9 cellular contexts compared by ENCODE assay signal in the genomic region with DNA sequence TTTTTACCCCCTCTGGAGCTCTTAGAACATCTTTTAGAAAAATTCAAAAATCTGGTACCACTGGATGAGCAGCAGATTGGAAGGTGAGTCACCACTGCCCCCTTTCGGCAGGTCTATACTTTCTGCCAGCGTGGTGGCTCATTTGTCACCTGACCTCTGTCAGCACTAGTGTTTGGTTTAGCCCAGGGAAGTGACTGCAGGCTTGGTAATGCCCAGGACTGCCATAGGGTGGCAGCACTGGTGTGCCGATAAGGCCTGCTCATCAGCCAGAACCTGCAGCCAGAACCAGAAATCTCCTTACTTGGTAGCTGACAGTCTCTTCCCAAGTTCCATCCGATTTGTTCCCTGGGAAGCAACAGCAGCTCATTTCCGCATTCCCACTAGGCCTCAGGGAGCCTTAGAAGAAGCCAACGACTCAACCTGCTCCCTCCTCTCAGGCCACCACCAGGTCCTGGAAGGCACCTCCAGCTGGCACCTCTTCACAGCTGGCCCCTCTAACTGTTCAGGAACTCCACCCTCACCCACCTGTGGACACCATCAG. TPM values are rescaled to one million over a fixed set of nuclear protein-coding genes. Genes with fewer than 3 reads are reported as not detected.
A peak's percentile ranks its signal among the peaks of the same experiment; 100 is the strongest.
DNase-seq lines count a peak whose midpoint lies in the region; ATAC-seq and TF ChIP-seq lines count a peak whose summit lies in the region.
"Had no signal": no experiment of that assay in that cellular context is flagged by ENCODE, and none has a peak within 500 bp of the region (broad histone marks: within the 10 kb centered on the region; RNA-seq: fewer than 3 reads in every experiment).

No MANE protein-coding gene starts in this region.

- no peak overlapping the region for H3K4me3 ChIP-seq in coronary artery
- H3K4me3 ChIP-seq in liver (ENCODE audit: low read depth in 1 of 3, low read length in 3 of 3): no peak overlapping the region

- H3K27me3 ChIP-seq in liver (ENCODE audit: control insufficient read depth in 4 of 4, insufficient read depth in 4 of 4, low read length in 3 of 4): no peaks in the 10 kb centered on the region

- no peaks in the 10 kb centered on the region for H3K9me3 ChIP-seq in liver (ENCODE audit: control insufficient read depth in 4 of 4, low read length in 3 of 4)

- peak; percentile 94 to 95 for TF ChIP-seq RAD21 in liver (IDR thresholded peaks at IDR 0.05)

- H3K4me1 ChIP-seq in liver (ENCODE audit: control insufficient read depth in 4 of 4, insufficient read depth in 4 of 4, low read length in 3 of 4): peaks cover 0 to 28% (median 23%) of the 10 kb centered on the region in 4 donors

- WGBS in liver: 26% methylated on average over 6 of the region's 6 CpGs

- DNase-seq in CD1c-positive myeloid dendritic cell (ENCODE audit: extremely low spot score) (peak; percentile 94), NCI-H524 treated with DMSO at 0.1 percent for 48 hours (lab: John Stamatoyannopoulos, UW) (peak; percentile 63), coronary artery (ENCODE audit: low spot score) (peak; percentile 96)
- DNase-seq in activated CD4-positive, alpha-beta T cell treated with anti-CD3 and anti-CD28 coated beads for 4 hours: peak; percentile 84 to 88
- DNase-seq in stimulated activated CD4-positive, alpha-beta T cell treated with anti-CD3 and anti-CD28 coated beads, Interleukin-4, amount 100 ng/mL, for 24 hours: peak; percentile 91

- no peak overlapping the region for H3K9ac ChIP-seq in liver (ENCODE audit: low read depth in 1 of 2, low read length in 2 of 2)

- H3K27ac ChIP-seq in coronary artery (peak overlapping the region; percentile 81 to 87), liver (ENCODE audit: low read depth in 1 of 2, low read length in 2 of 2) (peak overlapping the region in 1 of 2 donors; percentile 62)

- H3K36me3 ChIP-seq in liver (ENCODE audit: control insufficient read depth in 4 of 4, insufficient read depth in 3 of 4, low read depth in 1 of 4, low read length in 3 of 4): peaks cover 4 to 25% (median 20%) of the 10 kb centered on the region in 4 donors

- TF ChIP-seq CTCF in coronary artery (IDR thresholded peaks at IDR 0.05) (peak; percentile 88), liver (IDR thresholded peaks at IDR 0.05; ENCODE audit: low read depth, low read length, missing input control) (peak; percentile 100)

- peak; percentile 95 for ATAC-seq in GM19397 (IDR thresholded peaks at IDR 0.05; ENCODE audit: unreplicated experiment)
- peak; percentile 98 for ATAC-seq in HG03520 (IDR thresholded peaks at IDR 0.05; ENCODE audit: unreplicated experiment)

TF ChIP-seq in liver, 16 proteins besides CTCF, POLR2A, EP300 and RAD21:
- TF ChIP-seq NR2F2 (IDR thresholded peaks at IDR 0.05) (peak; percentile 60), HNF4G (IDR thresholded peaks at IDR 0.05) (no peak), JUND (IDR thresholded peaks at IDR 0.05) (peak in 1 of 2 donors; percentile 16), EGR1 (IDR thresholded peaks at IDR 0.05; ENCODE audit: low read depth in 2 of 2) (no peak), RXRA (IDR thresholded peaks at IDR 0.05) (peak; percentile 23 to 54), FOXA1 (IDR thresholded peaks at IDR 0.05) (no peak), TAF1 (conservative IDR thresholded peaks at IDR 0.05) (no peak), SP1 (IDR thresholded peaks at IDR 0.05) (no peak), GABPA (IDR thresholded peaks at IDR 0.05 in 1 of 2, conservative IDR thresholded peaks at IDR 0.05 in 1 of 2) (peak in 1 of 2 donors; percentile 14), HNF4A (conservative IDR thresholded peaks at IDR 0.05) (peak; percentile 22 to 29)
- TF ChIP-seq, protein P1, sequence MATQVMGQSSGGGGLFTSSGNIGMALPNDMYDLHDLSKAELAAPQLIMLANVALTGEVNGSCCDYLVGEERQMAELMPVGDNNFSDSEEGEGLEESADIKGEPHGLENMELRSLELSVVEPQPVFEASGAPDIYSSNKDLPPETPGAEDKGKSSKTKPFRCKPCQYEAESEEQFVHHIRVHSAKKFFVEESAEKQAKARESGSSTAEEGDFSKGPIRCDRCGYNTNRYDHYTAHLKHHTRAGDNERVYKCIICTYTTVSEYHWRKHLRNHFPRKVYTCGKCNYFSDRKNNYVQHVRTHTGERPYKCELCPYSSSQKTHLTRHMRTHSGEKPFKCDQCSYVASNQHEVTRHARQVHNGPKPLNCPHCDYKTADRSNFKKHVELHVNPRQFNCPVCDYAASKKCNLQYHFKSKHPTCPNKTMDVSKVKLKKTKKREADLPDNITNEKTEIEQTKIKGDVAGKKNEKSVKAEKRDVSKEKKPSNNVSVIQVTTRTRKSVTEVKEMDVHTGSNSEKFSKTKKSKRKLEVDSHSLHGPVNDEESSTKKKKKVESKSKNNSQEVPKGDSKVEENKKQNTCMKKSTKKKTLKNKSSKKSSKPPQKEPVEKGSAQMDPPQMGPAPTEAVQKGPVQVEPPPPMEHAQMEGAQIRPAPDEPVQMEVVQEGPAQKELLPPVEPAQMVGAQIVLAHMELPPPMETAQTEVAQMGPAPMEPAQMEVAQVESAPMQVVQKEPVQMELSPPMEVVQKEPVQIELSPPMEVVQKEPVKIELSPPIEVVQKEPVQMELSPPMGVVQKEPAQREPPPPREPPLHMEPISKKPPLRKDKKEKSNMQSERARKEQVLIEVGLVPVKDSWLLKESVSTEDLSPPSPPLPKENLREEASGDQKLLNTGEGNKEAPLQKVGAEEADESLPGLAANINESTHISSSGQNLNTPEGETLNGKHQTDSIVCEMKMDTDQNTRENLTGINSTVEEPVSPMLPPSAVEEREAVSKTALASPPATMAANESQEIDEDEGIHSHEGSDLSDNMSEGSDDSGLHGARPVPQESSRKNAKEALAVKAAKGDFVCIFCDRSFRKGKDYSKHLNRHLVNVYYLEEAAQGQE (IDR thresholded peaks at IDR 0.05): peak; percentile 26
- TF ChIP-seq, protein P2, sequence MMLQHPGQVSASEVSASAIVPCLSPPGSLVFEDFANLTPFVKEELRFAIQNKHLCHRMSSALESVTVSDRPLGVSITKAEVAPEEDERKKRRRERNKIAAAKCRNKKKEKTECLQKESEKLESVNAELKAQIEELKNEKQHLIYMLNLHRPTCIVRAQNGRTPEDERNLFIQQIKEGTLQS (IDR thresholded peaks at IDR 0.05): no peak
TF ChIP-seq in liver: peak in this region for 6.

RNA-seq across cellular contexts. Expression of a gene that starts 6.8 kb away (rescaled TPM):
- 10 to 100 TPM; 11.9 to 37.7 TPM for total RNA-seq in liver
- 10 to 100 TPM; 53.3 to 60.8 TPM for polyA plus RNA-seq in liver

RNA-seq across cellular contexts. Expression of a gene that starts 59.9 kb away (rescaled TPM):
- total RNA-seq in liver: 10 to 100 TPM in 1 of 2 donors, 1 to 10 TPM in 1; 6.1 to 10.6 TPM
- 10 to 100 TPM in 1 of 2 donors, 1 to 10 TPM in 1; 7.9 to 10.3 TPM for polyA plus RNA-seq in liver
- total RNA-seq: activated CD8-positive, alpha-beta memory T cell treated with anti-CD3 and anti-CD28 coated beads for 36 hours had no signal
